Comparison of ENCODE assay signal across 19 cellular contexts in genomic region chr12:79522237-79522636, GRCh38.
DNase-seq lines count a peak whose midpoint lies in the region; ATAC-seq, FAIRE-seq and TF ChIP-seq lines count a peak whose summit lies in the region.
"Had no signal": no experiment of that assay in that cellular context is flagged by ENCODE, and none has a peak within 500 bp of the region (broad histone marks: within the 10 kb centered on the region; RNA-seq: fewer than 3 reads in every experiment).

No MANE protein-coding gene starts in this region.

- H3K27me3 ChIP-seq in ACC112 (ENCODE audit: insufficient read depth, low read length) = no peaks in the 10 kb centered on the region
- no peaks in the 10 kb centered on the region for H3K27me3 ChIP-seq in neural cell (ENCODE audit: insufficient read depth, low read depth, low read length)
- no peaks in the 10 kb centered on the region for H3K27me3 ChIP-seq in heart right ventricle

- H3K9me3 ChIP-seq in neural cell (ENCODE audit: low read length) = no peaks in the 10 kb centered on the region
- H3K9me3 ChIP-seq in heart right ventricle = no peaks in the 10 kb centered on the region

- H2AFZ ChIP-seq in ACC112 (ENCODE audit: low read length, unreplicated experiment) = no peak overlapping the region
- H2AFZ ChIP-seq in neural cell (ENCODE audit: low read depth, low read length) = no peak overlapping the region

- DNase-seq in HTR-8/SVneo (ENCODE audit: insufficient read length, low spot score) = no peak
- DNase-seq in dermis blood vessel endothelial cell = peak; percentile 80
- no peak for DNase-seq in heart right ventricle
- DNase-seq in DMS 273 treated with DMSO at 0.1 percent for 48 hours (lab: John Stamatoyannopoulos, UW) = no peak
- no peak for DNase-seq in pons (ENCODE audit: low spot score)
- DNase-seq: Calu3; CD4-positive, alpha-beta T cell; HCEC 1CT; KBM-7; NCI-H1048; NCI-H1436 treated with DMSO at 0.1 percent for 48 hours; NCI-H2107; NCI-H524 treated with DMSO at 0.1 percent for 48 hours; Right ventricle myocardium superior had no signal

- intact Hi-C loops in heart right ventricle (cut with DNase I) = no loop called here

- no peaks in the 10 kb centered on the region for H3K79me2 ChIP-seq in ACC112 (ENCODE audit: control insufficient read depth, insufficient read depth, low read length, unreplicated experiment)
- no peaks in the 10 kb centered on the region for H3K79me2 ChIP-seq in neural cell (replicated peaks; ENCODE audit: insufficient read depth, low read length)

- H3F3A ChIP-seq in neural cell (ENCODE audit: insufficient read depth, low read length, poor library complexity, severe bottlenecking) = no peaks in the 10 kb centered on the region

- peak; percentile 28 for FAIRE-seq in HTR-8/SVneo (lab: Jason Lieb, UNC)
- FAIRE-seq: RCC 7860 had no signal

- no peak overlapping the region for H3K4me2 ChIP-seq in neural cell (ENCODE audit: low read length)

- no peak for TF ChIP-seq EP300 in neural cell (conservative IDR thresholded peaks at IDR 0.05; ENCODE audit: poor library complexity, severe bottlenecking)

- TF ChIP-seq RAD21 in neural cell (conservative IDR thresholded peaks at IDR 0.05) = no peak

- TF ChIP-seq CTCF in neural cell (IDR thresholded peaks at IDR 0.05; ENCODE audit: poor library complexity, severe bottlenecking) = no peak
- TF ChIP-seq CTCF in heart right ventricle (IDR thresholded peaks at IDR 0.05) = no peak

- 70 to 80% methylated on average over 8 of the region's 8 CpGs for WGBS in heart right ventricle, 2 donors

- ATAC-seq in heart right ventricle = no peak
- ATAC-seq in GM18502 (IDR thresholded peaks at IDR 0.05; ENCODE audit: poor library complexity, unreplicated experiment) = no peak
- ATAC-seq: SK-N-SH treated with all-trans-retinoic acid at 6 μM for 48 hours had no signal

- H3K27ac ChIP-seq in ACC112 (ENCODE audit: low read depth, low read length) (peak overlapping the region; percentile 73), neural cell (ENCODE audit: low read length) (no peak overlapping the region), heart right ventricle (no peak overlapping the region)

- H3K4me3 ChIP-seq in ACC112 (ENCODE audit: low read depth, low read length) (no peak overlapping the region), neural cell (ENCODE audit: low read length) (peak overlapping the region; percentile 19), heart right ventricle (no peak overlapping the region)

- H4K20me1 ChIP-seq in neural cell (ENCODE audit: insufficient read depth) = no peaks in the 10 kb centered on the region

- no peak overlapping the region for H3K9ac ChIP-seq in neural cell (ENCODE audit: low read length)

- H3K9me2 ChIP-seq in neural cell (ENCODE audit: insufficient read depth, low read length) = no peaks in the 10 kb centered on the region

- no peaks in the 10 kb centered on the region for H3K36me3 ChIP-seq in ACC112 (ENCODE audit: insufficient read depth, low read length)
- H3K36me3 ChIP-seq in neural cell (ENCODE audit: insufficient read depth, low read length) = no peaks in the 10 kb centered on the region
- H3K36me3 ChIP-seq in heart right ventricle = no peaks in the 10 kb centered on the region

- H3K4me1 ChIP-seq in ACC112 (ENCODE audit: control insufficient read depth, insufficient read depth, low read length, unreplicated experiment) (peaks cover 17% of the 10 kb centered on the region), heart right ventricle (no peaks in the 10 kb centered on the region)

TF ChIP-seq in neural cell, 6 proteins besides CTCF, POLR2A, EP300 and RAD21:
- TF ChIP-seq, protein P1, sequence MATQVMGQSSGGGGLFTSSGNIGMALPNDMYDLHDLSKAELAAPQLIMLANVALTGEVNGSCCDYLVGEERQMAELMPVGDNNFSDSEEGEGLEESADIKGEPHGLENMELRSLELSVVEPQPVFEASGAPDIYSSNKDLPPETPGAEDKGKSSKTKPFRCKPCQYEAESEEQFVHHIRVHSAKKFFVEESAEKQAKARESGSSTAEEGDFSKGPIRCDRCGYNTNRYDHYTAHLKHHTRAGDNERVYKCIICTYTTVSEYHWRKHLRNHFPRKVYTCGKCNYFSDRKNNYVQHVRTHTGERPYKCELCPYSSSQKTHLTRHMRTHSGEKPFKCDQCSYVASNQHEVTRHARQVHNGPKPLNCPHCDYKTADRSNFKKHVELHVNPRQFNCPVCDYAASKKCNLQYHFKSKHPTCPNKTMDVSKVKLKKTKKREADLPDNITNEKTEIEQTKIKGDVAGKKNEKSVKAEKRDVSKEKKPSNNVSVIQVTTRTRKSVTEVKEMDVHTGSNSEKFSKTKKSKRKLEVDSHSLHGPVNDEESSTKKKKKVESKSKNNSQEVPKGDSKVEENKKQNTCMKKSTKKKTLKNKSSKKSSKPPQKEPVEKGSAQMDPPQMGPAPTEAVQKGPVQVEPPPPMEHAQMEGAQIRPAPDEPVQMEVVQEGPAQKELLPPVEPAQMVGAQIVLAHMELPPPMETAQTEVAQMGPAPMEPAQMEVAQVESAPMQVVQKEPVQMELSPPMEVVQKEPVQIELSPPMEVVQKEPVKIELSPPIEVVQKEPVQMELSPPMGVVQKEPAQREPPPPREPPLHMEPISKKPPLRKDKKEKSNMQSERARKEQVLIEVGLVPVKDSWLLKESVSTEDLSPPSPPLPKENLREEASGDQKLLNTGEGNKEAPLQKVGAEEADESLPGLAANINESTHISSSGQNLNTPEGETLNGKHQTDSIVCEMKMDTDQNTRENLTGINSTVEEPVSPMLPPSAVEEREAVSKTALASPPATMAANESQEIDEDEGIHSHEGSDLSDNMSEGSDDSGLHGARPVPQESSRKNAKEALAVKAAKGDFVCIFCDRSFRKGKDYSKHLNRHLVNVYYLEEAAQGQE (IDR thresholded peaks at IDR 0.05; ENCODE audit: borderline replicate concordance) = no peak
- TF ChIP-seq POLR2AphosphoS5 (IDR thresholded peaks at IDR 0.05) (no peak), SMC3 (conservative IDR thresholded peaks at IDR 0.05; ENCODE audit: poor library complexity) (no peak), MXI1 (conservative IDR thresholded peaks at IDR 0.05; ENCODE audit: poor library complexity, severe bottlenecking) (no peak), EZH2 (IDR thresholded peaks at IDR 0.05; ENCODE audit: borderline replicate concordance, insufficient read depth, low read length, poor library complexity, severe bottlenecking) (no peak), TAF1 (IDR thresholded peaks at IDR 0.05; ENCODE audit: low read depth) (no peak)
TF ChIP-seq in neural cell: peak in this region for 0.
